1 cellular context compared by ENCODE assay signal in genomic region chr17:14308965-14309879, GRCh38.
A peak's percentile ranks its signal among the peaks of the same experiment; 100 is the strongest.
TF ChIP-seq lines count a peak whose summit lies in the region.

No MANE protein-coding gene starts in this region.

TF ChIP-seq in HepG2, 621 proteins besides CTCF, POLR2A, EP300 and RAD21 (continued from another document and continues in another):
- TF ChIP-seq ZNF317 (CRISPR knock-in tag; IDR thresholded peaks at IDR 0.05) (no peak), PAWR (CRISPR knock-in tag; IDR thresholded peaks at IDR 0.05; ENCODE audit: borderline replicate concordance) (no peak), ZNF766 (CRISPR knock-in tag; IDR thresholded peaks at IDR 0.05; ENCODE audit: borderline replicate concordance) (peak; percentile 87; the same call in 1 of the 2 replicates), SP140L (CRISPR knock-in tag; IDR thresholded peaks at IDR 0.05; ENCODE audit: borderline replicate concordance) (no peak), PAX8 (CRISPR knock-in tag; IDR thresholded peaks at IDR 0.05; ENCODE audit: borderline replicate concordance) (no peak), MAF1 (CRISPR knock-in tag; IDR thresholded peaks at IDR 0.05; ENCODE audit: borderline replicate concordance) (no peak), ZNF350 (CRISPR knock-in tag; IDR thresholded peaks at IDR 0.05; ENCODE audit: borderline replicate concordance, low read depth) (peak; percentile 82; the same call in 1 of the 2 replicates), HES4 (CRISPR knock-in tag; IDR thresholded peaks at IDR 0.05; ENCODE audit: borderline replicate concordance) (peak; percentile 71), ARHGAP35 (CRISPR knock-in tag; IDR thresholded peaks at IDR 0.05; ENCODE audit: borderline replicate concordance) (peak; percentile 77), ZNF549 (CRISPR knock-in tag; IDR thresholded peaks at IDR 0.05) (no peak), ZNF737 (CRISPR knock-in tag; IDR thresholded peaks at IDR 0.05; ENCODE audit: borderline replicate concordance) (no peak), ZNF557 (CRISPR knock-in tag; IDR thresholded peaks at IDR 0.05) (peak; percentile 89; the same call in 1 of the 2 replicates), ZUFSP (CRISPR knock-in tag; IDR thresholded peaks at IDR 0.05; ENCODE audit: borderline replicate concordance) (no peak), ZNF34 (CRISPR knock-in tag; IDR thresholded peaks at IDR 0.05; ENCODE audit: borderline replicate concordance) (no peak), BRD4 (CRISPR knock-in tag; IDR thresholded peaks at IDR 0.05) (peak; percentile 62), MAFG (CRISPR knock-in tag; IDR thresholded peaks at IDR 0.05) (no peak), GTF3A (CRISPR knock-in tag; conservative IDR thresholded peaks at IDR 0.05) (no peak), KDM5A (IDR thresholded peaks at IDR 0.05; ENCODE audit: borderline replicate concordance, low read length) (no peak), SALL1 (CRISPR knock-in tag; IDR thresholded peaks at IDR 0.05) (peak; percentile 92), FOXO1 (CRISPR knock-in tag; IDR thresholded peaks at IDR 0.05) (peak; percentile 50), ZNF510 (CRISPR knock-in tag; IDR thresholded peaks at IDR 0.05; ENCODE audit: low read depth) (0 out of 2 replicates have a peak, but pooled peaks have one; percentile 27), ADNP (CRISPR knock-in tag; IDR thresholded peaks at IDR 0.05) (no peak), SNAPC2 (CRISPR knock-in tag; IDR thresholded peaks at IDR 0.05) (no peak), CCDC6 (CRISPR knock-in tag; IDR thresholded peaks at IDR 0.05) (peak; percentile 97), RBM22 (optimal IDR thresholded peaks at IDR 0.05; ENCODE audit: low read length) (peak; percentile 92), MYNN (CRISPR knock-in tag; IDR thresholded peaks at IDR 0.05; ENCODE audit: low read depth) (0 out of 2 replicates have a peak, but pooled peaks have one; percentile 20), ZKSCAN8 (CRISPR knock-in tag; IDR thresholded peaks at IDR 0.05; ENCODE audit: borderline replicate concordance) (peak; percentile 79), HMGXB4 (CRISPR knock-in tag; IDR thresholded peaks at IDR 0.05; ENCODE audit: borderline replicate concordance in 1 of 2, low read depth in 1 of 2) (peak; percentile 57 to 62; a peak in 2 of 4 replicates), ZBTB38 (CRISPR knock-in tag; IDR thresholded peaks at IDR 0.05) (no peak; the same call in 1 of the 2 replicates), NFATC3 (CRISPR knock-in tag; IDR thresholded peaks at IDR 0.05) (0 out of 2 replicates have a peak, but pooled peaks have one; percentile 38)
- TF ChIP-seq, protein P1, sequence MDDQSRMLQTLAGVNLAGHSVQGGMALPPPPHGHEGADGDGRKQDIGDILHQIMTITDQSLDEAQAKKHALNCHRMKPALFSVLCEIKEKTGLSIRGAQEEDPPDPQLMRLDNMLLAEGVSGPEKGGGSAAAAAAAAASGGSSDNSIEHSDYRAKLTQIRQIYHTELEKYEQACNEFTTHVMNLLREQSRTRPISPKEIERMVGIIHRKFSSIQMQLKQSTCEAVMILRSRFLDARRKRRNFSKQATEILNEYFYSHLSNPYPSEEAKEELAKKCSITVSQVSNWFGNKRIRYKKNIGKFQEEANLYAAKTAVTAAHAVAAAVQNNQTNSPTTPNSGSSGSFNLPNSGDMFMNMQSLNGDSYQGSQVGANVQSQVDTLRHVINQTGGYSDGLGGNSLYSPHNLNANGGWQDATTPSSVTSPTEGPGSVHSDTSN (CRISPR knock-in tag; IDR thresholded peaks at IDR 0.05; ENCODE audit: borderline replicate concordance) = no peak
- TF ChIP-seq, protein P2, sequence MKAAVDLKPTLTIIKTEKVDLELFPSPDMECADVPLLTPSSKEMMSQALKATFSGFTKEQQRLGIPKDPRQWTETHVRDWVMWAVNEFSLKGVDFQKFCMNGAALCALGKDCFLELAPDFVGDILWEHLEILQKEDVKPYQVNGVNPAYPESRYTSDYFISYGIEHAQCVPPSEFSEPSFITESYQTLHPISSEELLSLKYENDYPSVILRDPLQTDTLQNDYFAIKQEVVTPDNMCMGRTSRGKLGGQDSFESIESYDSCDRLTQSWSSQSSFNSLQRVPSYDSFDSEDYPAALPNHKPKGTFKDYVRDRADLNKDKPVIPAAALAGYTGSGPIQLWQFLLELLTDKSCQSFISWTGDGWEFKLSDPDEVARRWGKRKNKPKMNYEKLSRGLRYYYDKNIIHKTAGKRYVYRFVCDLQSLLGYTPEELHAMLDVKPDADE (CRISPR knock-in tag; IDR thresholded peaks at IDR 0.05) = no peak
- TF ChIP-seq, protein P3, sequence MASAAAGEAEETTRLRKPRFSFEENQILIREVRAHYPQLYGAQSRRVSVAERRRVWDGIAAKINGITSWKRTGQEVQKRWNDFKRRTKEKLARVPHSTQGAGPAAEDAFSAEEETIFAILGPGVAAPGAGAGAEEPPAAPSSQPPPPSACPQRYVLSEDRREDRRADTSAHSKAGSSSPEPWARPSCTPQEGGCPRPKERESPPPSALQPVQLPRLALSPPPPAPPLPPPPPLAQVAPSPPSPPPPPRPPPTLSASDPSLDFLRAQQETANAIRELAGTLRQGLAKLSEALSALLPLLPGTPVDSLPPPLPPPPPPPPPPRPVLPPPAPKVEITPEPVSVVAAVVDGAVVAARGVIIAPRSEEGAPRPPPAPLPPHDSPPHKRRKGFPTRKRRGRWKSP (CRISPR knock-in tag; IDR thresholded peaks at IDR 0.05) = no peak
- TF ChIP-seq, protein P4, sequence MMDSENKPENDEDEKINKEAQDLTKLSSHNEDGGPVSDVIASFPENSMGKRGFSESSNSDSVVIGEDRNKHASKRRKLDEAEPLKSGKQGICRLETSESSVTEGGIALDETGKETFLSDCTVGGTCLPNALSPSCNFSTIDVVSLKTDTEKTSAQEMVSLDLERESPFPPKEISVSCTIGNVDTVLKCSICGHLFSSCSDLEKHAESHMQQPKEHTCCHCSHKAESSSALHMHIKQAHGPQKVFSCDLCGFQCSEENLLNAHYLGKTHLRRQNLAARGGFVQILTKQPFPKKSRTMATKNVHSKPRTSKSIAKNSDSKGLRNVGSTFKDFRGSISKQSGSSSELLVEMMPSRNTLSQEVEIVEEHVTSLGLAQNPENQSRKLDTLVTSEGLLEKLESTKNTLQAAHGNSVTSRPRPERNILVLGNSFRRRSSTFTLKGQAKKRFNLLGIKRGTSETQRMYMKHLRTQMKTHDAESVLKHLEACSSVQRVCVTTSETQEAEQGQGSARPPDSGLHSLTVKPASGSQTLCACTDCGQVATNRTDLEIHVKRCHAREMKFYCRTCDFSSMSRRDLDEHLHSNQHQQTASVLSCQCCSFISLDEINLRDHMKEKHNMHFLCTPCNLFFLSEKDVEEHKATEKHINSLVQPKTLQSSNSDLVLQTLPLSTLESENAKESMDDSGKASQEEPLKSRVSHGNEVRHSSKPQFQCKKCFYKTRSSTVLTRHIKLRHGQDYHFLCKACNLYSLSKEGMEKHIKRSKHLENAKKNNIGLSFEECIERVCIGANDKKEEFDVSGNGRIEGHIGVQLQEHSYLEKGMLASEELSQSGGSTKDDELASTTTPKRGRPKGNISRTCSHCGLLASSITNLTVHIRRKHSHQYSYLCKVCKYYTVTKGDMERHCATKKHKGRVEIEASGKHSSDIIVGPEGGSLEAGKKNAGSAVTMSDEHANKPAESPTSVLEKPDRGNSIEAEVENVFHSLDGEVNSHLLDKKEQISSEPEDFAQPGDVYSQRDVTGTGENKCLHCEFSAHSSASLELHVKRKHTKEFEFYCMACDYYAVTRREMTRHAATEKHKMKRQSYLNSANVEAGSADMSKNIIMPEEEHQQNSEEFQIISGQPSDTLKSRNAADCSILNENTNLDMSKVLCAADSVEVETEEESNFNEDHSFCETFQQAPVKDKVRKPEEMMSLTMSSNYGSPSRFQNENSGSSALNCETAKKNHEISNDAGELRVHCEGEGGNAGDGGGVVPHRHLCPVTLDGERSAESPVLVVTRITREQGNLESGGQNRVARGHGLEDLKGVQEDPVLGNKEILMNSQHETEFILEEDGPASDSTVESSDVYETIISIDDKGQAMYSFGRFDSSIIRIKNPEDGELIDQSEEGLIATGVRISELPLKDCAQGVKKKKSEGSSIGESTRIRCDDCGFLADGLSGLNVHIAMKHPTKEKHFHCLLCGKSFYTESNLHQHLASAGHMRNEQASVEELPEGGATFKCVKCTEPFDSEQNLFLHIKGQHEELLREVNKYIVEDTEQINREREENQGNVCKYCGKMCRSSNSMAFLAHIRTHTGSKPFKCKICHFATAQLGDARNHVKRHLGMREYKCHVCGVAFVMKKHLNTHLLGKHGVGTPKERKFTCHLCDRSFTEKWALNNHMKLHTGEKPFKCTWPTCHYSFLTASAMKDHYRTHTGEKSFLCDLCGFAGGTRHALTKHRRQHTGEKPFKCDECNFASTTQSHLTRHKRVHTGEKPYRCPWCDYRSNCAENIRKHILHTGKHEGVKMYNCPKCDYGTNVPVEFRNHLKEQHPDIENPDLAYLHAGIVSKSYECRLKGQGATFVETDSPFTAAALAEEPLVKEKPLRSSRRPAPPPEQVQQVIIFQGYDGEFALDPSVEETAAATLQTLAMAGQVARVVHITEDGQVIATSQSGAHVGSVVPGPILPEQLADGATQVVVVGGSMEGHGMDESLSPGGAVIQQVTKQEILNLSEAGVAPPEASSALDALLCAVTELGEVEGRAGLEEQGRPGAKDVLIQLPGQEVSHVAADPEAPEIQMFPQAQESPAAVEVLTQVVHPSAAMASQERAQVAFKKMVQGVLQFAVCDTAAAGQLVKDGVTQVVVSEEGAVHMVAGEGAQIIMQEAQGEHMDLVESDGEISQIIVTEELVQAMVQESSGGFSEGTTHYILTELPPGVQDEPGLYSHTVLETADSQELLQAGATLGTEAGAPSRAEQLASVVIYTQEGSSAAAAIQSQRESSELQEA (CRISPR knock-in tag; IDR thresholded peaks at IDR 0.05; ENCODE audit: not compliant biosample characterization) = peak; percentile 66
- TF ChIP-seq, protein P5, sequence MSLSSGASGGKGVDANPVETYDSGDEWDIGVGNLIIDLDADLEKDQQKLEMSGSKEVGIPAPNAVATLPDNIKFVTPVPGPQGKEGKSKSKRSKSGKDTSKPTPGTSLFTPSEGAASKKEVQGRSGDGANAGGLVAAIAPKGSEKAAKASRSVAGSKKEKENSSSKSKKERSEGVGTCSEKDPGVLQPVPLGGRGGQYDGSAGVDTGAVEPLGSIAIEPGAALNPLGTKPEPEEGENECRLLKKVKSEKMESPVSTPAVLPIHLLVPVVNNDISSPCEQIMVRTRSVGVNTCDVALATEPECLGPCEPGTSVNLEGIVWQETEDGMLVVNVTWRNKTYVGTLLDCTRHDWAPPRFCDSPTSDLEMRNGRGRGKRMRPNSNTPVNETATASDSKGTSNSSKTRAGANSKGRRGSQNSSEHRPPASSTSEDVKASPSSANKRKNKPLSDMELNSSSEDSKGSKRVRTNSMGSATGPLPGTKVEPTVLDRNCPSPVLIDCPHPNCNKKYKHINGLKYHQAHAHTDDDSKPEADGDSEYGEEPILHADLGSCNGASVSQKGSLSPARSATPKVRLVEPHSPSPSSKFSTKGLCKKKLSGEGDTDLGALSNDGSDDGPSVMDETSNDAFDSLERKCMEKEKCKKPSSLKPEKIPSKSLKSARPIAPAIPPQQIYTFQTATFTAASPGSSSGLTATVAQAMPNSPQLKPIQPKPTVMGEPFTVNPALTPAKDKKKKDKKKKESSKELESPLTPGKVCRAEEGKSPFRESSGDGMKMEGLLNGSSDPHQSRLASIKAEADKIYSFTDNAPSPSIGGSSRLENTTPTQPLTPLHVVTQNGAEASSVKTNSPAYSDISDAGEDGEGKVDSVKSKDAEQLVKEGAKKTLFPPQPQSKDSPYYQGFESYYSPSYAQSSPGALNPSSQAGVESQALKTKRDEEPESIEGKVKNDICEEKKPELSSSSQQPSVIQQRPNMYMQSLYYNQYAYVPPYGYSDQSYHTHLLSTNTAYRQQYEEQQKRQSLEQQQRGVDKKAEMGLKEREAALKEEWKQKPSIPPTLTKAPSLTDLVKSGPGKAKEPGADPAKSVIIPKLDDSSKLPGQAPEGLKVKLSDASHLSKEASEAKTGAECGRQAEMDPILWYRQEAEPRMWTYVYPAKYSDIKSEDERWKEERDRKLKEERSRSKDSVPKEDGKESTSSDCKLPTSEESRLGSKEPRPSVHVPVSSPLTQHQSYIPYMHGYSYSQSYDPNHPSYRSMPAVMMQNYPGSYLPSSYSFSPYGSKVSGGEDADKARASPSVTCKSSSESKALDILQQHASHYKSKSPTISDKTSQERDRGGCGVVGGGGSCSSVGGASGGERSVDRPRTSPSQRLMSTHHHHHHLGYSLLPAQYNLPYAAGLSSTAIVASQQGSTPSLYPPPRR (CRISPR knock-in tag; IDR thresholded peaks at IDR 0.05; ENCODE audit: borderline replicate concordance) = peak; percentile 72; the same call in 1 of the 2 replicates
- TF ChIP-seq, protein P6, sequence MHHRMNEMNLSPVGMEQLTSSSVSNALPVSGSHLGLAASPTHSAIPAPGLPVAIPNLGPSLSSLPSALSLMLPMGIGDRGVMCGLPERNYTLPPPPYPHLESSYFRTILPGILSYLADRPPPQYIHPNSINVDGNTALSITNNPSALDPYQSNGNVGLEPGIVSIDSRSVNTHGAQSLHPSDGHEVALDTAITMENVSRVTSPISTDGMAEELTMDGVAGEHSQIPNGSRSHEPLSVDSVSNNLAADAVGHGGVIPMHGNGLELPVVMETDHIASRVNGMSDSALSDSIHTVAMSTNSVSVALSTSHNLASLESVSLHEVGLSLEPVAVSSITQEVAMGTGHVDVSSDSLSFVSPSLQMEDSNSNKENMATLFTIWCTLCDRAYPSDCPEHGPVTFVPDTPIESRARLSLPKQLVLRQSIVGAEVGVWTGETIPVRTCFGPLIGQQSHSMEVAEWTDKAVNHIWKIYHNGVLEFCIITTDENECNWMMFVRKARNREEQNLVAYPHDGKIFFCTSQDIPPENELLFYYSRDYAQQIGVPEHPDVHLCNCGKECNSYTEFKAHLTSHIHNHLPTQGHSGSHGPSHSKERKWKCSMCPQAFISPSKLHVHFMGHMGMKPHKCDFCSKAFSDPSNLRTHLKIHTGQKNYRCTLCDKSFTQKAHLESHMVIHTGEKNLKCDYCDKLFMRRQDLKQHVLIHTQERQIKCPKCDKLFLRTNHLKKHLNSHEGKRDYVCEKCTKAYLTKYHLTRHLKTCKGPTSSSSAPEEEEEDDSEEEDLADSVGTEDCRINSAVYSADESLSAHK (CRISPR knock-in tag; IDR thresholded peaks at IDR 0.05; ENCODE audit: borderline replicate concordance) = no peak
